Comparison of ENCODE assay signal across 1 cellular context in the genomic region with DNA sequence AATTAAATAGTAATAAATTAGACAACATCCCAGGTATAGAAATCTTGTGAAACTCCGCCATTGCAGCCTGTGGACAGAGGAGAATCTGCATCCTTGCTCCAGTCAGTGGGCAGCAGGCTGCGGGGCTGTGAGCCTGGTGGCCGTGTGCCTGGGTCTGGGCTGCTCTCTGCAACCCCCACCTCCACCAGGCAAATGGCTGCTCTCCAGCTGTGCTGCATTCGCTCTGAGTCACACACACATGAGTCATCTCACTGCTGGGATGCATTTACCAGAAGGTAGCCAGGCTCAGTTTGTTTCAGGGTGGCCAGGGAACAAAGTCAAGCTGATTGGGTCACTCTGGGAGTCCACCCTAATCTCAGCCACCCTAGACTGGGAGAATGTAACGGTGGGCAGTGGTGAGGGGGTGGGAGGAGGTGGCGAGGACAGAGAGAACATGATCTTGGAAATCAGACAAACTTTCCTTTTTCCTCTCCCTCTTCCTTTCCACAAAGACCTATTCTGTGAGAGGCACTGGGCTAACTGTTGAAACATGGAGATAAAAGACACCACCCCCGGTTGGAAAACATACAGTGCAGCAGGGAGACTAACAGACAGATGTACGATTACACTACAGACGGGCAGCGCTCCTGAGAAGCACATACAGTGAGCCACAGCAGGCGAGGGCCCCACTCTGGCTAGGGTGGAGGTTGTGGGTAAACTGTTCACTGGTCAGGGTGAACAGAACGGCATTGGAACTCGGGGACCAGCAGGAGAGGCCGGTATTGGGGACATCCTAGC.
TF ChIP-seq lines count a peak whose summit lies in the region.

No MANE protein-coding gene starts in this region.

TF ChIP-seq in K562, 482 proteins besides CTCF, POLR2A, EP300 and RAD21 (continued from another document and continues in another):
- TF ChIP-seq, protein P1, sequence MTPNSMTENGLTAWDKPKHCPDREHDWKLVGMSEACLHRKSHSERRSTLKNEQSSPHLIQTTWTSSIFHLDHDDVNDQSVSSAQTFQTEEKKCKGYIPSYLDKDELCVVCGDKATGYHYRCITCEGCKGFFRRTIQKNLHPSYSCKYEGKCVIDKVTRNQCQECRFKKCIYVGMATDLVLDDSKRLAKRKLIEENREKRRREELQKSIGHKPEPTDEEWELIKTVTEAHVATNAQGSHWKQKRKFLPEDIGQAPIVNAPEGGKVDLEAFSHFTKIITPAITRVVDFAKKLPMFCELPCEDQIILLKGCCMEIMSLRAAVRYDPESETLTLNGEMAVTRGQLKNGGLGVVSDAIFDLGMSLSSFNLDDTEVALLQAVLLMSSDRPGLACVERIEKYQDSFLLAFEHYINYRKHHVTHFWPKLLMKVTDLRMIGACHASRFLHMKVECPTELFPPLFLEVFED (CRISPR knock-in tag; conservative IDR thresholded peaks at IDR 0.05) = no peak
- peak in 1 of 2 experiments; percentile 35; a peak in 3 of 4 replicates for TF ChIP-seq KDM1A (IDR thresholded peaks at IDR 0.05)
- TF ChIP-seq GATA2 (CRISPR knock-in tag; IDR thresholded peaks at IDR 0.05) = peak; percentile 52
- TF ChIP-seq, protein P2, sequence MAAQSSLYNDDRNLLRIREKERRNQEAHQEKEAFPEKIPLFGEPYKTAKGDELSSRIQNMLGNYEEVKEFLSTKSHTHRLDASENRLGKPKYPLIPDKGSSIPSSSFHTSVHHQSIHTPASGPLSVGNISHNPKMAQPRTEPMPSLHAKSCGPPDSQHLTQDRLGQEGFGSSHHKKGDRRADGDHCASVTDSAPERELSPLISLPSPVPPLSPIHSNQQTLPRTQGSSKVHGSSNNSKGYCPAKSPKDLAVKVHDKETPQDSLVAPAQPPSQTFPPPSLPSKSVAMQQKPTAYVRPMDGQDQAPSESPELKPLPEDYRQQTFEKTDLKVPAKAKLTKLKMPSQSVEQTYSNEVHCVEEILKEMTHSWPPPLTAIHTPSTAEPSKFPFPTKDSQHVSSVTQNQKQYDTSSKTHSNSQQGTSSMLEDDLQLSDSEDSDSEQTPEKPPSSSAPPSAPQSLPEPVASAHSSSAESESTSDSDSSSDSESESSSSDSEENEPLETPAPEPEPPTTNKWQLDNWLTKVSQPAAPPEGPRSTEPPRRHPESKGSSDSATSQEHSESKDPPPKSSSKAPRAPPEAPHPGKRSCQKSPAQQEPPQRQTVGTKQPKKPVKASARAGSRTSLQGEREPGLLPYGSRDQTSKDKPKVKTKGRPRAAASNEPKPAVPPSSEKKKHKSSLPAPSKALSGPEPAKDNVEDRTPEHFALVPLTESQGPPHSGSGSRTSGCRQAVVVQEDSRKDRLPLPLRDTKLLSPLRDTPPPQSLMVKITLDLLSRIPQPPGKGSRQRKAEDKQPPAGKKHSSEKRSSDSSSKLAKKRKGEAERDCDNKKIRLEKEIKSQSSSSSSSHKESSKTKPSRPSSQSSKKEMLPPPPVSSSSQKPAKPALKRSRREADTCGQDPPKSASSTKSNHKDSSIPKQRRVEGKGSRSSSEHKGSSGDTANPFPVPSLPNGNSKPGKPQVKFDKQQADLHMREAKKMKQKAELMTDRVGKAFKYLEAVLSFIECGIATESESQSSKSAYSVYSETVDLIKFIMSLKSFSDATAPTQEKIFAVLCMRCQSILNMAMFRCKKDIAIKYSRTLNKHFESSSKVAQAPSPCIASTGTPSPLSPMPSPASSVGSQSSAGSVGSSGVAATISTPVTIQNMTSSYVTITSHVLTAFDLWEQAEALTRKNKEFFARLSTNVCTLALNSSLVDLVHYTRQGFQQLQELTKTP (IDR thresholded peaks at IDR 0.05; ENCODE audit: low read depth in 1 of 2, partially characterized antibody in 2 of 2) = peak in 1 of 2 experiments; percentile 59
- TF ChIP-seq, protein P3, sequence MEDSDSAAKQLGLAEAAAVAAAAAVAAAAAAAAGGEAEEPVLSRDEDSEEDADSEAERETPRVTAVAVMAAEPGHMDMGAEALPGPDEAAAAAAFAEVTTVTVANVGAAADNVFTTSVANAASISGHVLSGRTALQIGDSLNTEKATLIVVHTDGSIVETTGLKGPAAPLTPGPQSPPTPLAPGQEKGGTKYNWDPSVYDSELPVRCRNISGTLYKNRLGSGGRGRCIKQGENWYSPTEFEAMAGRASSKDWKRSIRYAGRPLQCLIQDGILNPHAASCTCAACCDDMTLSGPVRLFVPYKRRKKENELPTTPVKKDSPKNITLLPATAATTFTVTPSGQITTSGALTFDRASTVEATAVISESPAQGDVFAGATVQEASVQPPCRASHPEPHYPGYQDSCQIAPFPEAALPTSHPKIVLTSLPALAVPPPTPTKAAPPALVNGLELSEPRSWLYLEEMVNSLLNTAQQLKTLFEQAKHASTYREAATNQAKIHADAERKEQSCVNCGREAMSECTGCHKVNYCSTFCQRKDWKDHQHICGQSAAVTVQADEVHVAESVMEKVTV (CRISPR knock-in tag; IDR thresholded peaks at IDR 0.05) = peak; percentile 31; the same call in 1 of the 2 replicates
- TF ChIP-seq ZSCAN32 (CRISPR knock-in tag; IDR thresholded peaks at IDR 0.05) = no peak
- TF ChIP-seq HMGN3 (IDR thresholded peaks at IDR 0.05; ENCODE audit: borderline replicate concordance, extremely low read depth, insufficient read length, low read depth, low read length) = peak; percentile 69
- TF ChIP-seq ZNF583 (CRISPR knock-in tag; IDR thresholded peaks at IDR 0.05) = peak; percentile 61; the same call in 1 of the 2 replicates
- TF ChIP-seq ZNF12 (CRISPR knock-in tag; IDR thresholded peaks at IDR 0.05) = 0 out of 2 replicates have a peak, but pooled peaks have one; percentile 72
- TF ChIP-seq L3MBTL2 (IDR thresholded peaks at IDR 0.05) = no peak
- TF ChIP-seq ILF3 (IDR thresholded peaks at IDR 0.05; ENCODE audit: borderline replicate concordance) = no peak
- TF ChIP-seq, protein P4, sequence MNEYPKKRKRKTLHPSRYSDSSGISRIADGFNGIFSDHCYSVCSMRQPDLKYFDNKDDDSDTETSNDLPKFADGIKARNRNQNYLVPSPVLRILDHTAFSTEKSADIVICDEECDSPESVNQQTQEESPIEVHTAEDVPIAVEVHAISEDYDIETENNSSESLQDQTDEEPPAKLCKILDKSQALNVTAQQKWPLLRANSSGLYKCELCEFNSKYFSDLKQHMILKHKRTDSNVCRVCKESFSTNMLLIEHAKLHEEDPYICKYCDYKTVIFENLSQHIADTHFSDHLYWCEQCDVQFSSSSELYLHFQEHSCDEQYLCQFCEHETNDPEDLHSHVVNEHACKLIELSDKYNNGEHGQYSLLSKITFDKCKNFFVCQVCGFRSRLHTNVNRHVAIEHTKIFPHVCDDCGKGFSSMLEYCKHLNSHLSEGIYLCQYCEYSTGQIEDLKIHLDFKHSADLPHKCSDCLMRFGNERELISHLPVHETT (CRISPR knock-in tag; conservative IDR thresholded peaks at IDR 0.05 in 1 of 2, IDR thresholded peaks at IDR 0.05 in 1 of 2) = peak in 1 of 2 experiments; percentile 65; a peak in 2 of 4 replicates
- 0 out of 2 replicates have a peak, but pooled peaks have one; percentile 22 for TF ChIP-seq MAFF (IDR thresholded peaks at IDR 0.05; ENCODE audit: low read length)
- TF ChIP-seq XRCC4 (IDR thresholded peaks at IDR 0.05; ENCODE audit: extremely low read depth, insufficient read depth, insufficient read length) = no peak
- TF ChIP-seq, protein P5, sequence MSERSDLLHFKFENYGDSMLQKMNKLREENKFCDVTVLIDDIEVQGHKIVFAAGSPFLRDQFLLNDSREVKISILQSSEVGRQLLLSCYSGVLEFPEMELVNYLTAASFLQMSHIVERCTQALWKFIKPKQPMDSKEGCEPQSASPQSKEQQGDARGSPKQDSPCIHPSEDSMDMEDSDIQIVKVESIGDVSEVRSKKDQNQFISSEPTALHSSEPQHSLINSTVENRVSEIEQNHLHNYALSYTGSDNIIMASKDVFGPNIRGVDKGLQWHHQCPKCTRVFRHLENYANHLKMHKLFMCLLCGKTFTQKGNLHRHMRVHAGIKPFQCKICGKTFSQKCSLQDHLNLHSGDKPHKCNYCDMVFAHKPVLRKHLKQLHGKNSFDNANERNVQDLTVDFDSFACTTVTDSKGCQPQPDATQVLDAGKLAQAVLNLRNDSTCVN (CRISPR knock-in tag; IDR thresholded peaks at IDR 0.05) = 0 out of 2 replicates have a peak, but pooled peaks have one; percentile 19
- TF ChIP-seq TAF7 (tag; IDR thresholded peaks at IDR 0.05) = peak; percentile 85
- TF ChIP-seq, protein P6, sequence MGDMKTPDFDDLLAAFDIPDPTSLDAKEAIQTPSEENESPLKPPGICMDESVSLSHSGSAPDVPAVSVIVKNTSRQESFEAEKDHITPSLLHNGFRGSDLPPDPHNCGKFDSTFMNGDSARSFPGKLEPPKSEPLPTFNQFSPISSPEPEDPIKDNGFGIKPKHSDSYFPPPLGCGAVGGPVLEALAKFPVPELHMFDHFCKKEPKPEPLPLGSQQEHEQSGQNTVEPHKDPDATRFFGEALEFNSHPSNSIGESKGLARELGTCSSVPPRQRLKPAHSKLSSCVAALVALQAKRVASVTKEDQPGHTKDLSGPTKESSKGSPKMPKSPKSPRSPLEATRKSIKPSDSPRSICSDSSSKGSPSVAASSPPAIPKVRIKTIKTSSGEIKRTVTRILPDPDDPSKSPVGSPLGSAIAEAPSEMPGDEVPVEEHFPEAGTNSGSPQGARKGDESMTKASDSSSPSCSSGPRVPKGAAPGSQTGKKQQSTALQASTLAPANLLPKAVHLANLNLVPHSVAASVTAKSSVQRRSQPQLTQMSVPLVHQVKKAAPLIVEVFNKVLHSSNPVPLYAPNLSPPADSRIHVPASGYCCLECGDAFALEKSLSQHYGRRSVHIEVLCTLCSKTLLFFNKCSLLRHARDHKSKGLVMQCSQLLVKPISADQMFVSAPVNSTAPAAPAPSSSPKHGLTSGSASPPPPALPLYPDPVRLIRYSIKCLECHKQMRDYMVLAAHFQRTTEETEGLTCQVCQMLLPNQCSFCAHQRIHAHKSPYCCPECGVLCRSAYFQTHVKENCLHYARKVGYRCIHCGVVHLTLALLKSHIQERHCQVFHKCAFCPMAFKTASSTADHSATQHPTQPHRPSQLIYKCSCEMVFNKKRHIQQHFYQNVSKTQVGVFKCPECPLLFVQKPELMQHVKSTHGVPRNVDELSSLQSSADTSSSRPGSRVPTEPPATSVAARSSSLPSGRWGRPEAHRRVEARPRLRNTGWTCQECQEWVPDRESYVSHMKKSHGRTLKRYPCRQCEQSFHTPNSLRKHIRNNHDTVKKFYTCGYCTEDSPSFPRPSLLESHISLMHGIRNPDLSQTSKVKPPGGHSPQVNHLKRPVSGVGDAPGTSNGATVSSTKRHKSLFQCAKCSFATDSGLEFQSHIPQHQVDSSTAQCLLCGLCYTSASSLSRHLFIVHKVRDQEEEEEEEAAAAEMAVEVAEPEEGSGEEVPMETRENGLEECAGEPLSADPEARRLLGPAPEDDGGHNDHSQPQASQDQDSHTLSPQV (IDR thresholded peaks at IDR 0.05) = peak; percentile 88
- peak; percentile 83 for TF ChIP-seq NFE2 (IDR thresholded peaks at IDR 0.05; ENCODE audit: low read depth)
- no peak for TF ChIP-seq ZNF311 (CRISPR knock-in tag; IDR thresholded peaks at IDR 0.05)
- 0 out of 2 replicates have a peak, but pooled peaks have one; percentile 35 for TF ChIP-seq CXXC5 (CRISPR knock-in tag; IDR thresholded peaks at IDR 0.05)
- TF ChIP-seq NFIC (IDR thresholded peaks at IDR 0.05) = peak; percentile 81
- TF ChIP-seq SMARCB1 (IDR thresholded peaks at IDR 0.05; ENCODE audit: insufficient read length, low read depth) = peak; percentile 74
- TF ChIP-seq, protein P7, sequence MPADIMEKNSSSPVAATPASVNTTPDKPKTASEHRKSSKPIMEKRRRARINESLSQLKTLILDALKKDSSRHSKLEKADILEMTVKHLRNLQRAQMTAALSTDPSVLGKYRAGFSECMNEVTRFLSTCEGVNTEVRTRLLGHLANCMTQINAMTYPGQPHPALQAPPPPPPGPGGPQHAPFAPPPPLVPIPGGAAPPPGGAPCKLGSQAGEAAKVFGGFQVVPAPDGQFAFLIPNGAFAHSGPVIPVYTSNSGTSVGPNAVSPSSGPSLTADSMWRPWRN (IDR thresholded peaks at IDR 0.05; ENCODE audit: low read depth) = no peak
- peak in 1 of 2 experiments; percentile 67; a peak in 2 of 4 replicates for TF ChIP-seq HDAC1 (IDR thresholded peaks at IDR 0.05)
- TF ChIP-seq JUN (IDR thresholded peaks at IDR 0.05; ENCODE audit: borderline replicate concordance, low read depth, low read length) = peak; percentile 99
- no peak for TF ChIP-seq JUN (CRISPR knock-in tag; IDR thresholded peaks at IDR 0.05; ENCODE audit: borderline replicate concordance)
- no peak for TF ChIP-seq HOXB6 (CRISPR knock-in tag; IDR thresholded peaks at IDR 0.05; ENCODE audit: borderline replicate concordance)
